1 cellular context compared by ENCODE assay signal in the genomic region with DNA sequence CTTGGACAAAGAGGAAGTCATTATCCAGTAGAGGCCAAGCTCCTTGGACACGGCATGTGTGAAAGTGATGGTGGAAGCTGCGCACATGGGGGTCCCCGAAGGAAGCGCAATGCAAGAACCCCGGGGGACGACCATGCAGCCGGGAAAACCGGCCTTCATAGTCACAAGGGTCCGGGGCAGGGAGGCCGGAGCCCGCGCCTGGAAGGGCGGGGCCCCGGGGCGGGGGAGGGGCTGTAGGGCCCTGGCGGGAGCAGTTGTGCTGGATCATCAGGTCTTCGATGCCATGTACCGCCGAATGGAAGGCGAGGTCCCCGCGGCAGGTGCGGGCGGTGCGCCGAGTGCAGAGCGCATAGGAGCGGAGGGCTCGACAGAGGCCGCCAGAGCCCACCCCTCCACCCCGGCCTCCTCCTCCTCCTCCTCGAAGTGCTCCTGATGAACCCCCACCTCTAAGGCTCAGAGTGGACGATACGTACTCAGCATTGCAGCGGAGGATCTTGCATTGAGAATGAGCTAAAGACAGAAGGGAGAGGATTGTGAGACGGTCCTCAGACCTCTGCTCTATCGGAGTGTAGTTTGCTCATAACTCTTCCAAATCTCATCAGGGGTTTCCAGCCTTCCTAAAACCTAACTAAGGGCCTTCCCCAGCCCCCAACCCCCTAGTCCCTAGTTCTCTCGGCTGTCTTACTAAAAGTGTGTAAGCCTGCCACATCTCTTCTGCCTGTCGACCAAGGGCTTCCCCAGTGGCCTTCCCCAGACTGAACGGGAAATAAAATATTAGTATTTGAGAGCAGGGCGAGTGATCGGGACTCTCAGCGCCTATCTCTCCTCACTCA.
TF ChIP-seq lines count a peak whose summit lies in the region.

No MANE protein-coding gene starts in this region.

TF ChIP-seq in endothelial cell of umbilical vein, 7 proteins besides CTCF, POLR2A, EP300 and RAD21:
- no peak for TF ChIP-seq GATA2 (IDR thresholded peaks at IDR 0.05; ENCODE audit: insufficient read depth, insufficient read length, low read depth, low read length)
- TF ChIP-seq, protein P1, sequence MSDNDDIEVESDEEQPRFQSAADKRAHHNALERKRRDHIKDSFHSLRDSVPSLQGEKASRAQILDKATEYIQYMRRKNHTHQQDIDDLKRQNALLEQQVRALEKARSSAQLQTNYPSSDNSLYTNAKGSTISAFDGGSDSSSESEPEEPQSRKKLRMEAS (IDR thresholded peaks at IDR 0.05; ENCODE audit: insufficient read depth, insufficient read length) = no peak
- no peak for TF ChIP-seq JUN (IDR thresholded peaks at IDR 0.05; ENCODE audit: borderline replicate concordance, insufficient read depth, insufficient read length, low read depth)
- peak; percentile 70 for TF ChIP-seq EZH2 (IDR thresholded peaks at IDR 0.05; ENCODE audit: borderline replicate concordance, low read depth, low read length, severe bottlenecking)
- TF ChIP-seq POLR2AphosphoS5 (IDR thresholded peaks at IDR 0.05; ENCODE audit: insufficient read depth, low read depth, low read length) = no peak
- no peak for TF ChIP-seq MYC (IDR thresholded peaks at IDR 0.05; ENCODE audit: low read depth, low read length)
- TF ChIP-seq FOS (IDR thresholded peaks at IDR 0.05; ENCODE audit: borderline replicate concordance, insufficient read depth, low read length) = no peak
